In genomic region chr5:178551059-178551458, GRCh38 we compare ENCODE assay signal across 8 cellular contexts. TPM values are rescaled to one million over a fixed set of nuclear protein-coding genes. Genes with fewer than 3 reads are reported as not detected.
DNase-seq lines count a peak whose midpoint lies in the region; ATAC-seq, FAIRE-seq and TF ChIP-seq lines count a peak whose summit lies in the region.

No MANE protein-coding gene starts in this region.

- TF ChIP-seq RAD21 in HepG2 (CRISPR knock-in tag; IDR thresholded peaks at IDR 0.05): no peak

- no peak overlapping the region for H3K4me3 Mint-ChIP-seq in astrocyte (ENCODE audit: unreplicated experiment)

- CTCF ChIA-PET in HepG2 (lab: Yijun Ruan, JAX; ENCODE audit: low intra/inter-chr PET ratio, low total read pairs): interaction anchor here (3.4 kb wide), 1 partner anchor 271 kb away, joined by 27 read pairs; no protein-coding TSS in a partner anchor

- H3K36me3 Mint-ChIP-seq in astrocyte (ENCODE audit: low read depth, unreplicated experiment): no peaks in the 10 kb centered on the region

- H3K36me3 ChIP-seq in BLaER1 treated with 17β-estradiol and CSF1 and Interleukin-3, amounts not matched to agents 10 nM and 100 nM: no peaks in the 10 kb centered on the region
- H3K36me3 ChIP-seq in astrocyte (ENCODE audit: insufficient read depth, low read length): no peaks in the 10 kb centered on the region
- H3K36me3 ChIP-seq in HepG2 (replicated peaks in 1 of 2; ENCODE audit: control insufficient read depth in 1 of 2, insufficient read depth in 2 of 2, low read length in 2 of 2): no peaks in the 10 kb centered on the region

- in situ Hi-C loops in HepG2 (cut with HindIII; ENCODE audit: extremely low pct_ligation_motif_present, low pct_unique_long_range_greater_than_20kb): loop anchor here (5.0 kb wide), 1 partner anchor 274 kb away; no protein-coding TSS in a partner anchor

- no peak overlapping the region for H2AFZ ChIP-seq in astrocyte (ENCODE audit: low read depth, low read length)
- no peak overlapping the region for H2AFZ ChIP-seq in HepG2 (ENCODE audit: low read length)

- TF ChIP-seq POLR2A in HepG2 (IDR thresholded peaks at IDR 0.05; ENCODE audit: insufficient read depth in 1 of 2, low read depth in 2 of 2, low read length in 2 of 2) (no peak), H54 (IDR thresholded peaks at IDR 0.05; ENCODE audit: low read depth, low read length) (no peak)

- no peak for FAIRE-seq in astrocyte (lab: Jason Lieb, UNC)
- FAIRE-seq in HepG2 (lab: Jason Lieb, UNC): no peak
- FAIRE-seq in H54 (lab: Jason Lieb, UNC): no peak

- H3K79me2 ChIP-seq in astrocyte (ENCODE audit: insufficient read depth, low read length): no peaks in the 10 kb centered on the region
- no peaks in the 10 kb centered on the region for H3K79me2 ChIP-seq in HepG2 (ENCODE audit: insufficient read depth, low read length)

- H3K27ac ChIP-seq in BLaER1 treated with 17β-estradiol and CSF1 and Interleukin-3, amounts not matched to agents 10 nM and 100 nM: peak overlapping the region in 2 of 11 experiments; percentile 11 to 26; a peak in 2 of 22 replicates
- H3K27ac ChIP-seq in astrocyte (ENCODE audit: low read depth, low read length): no peak overlapping the region
- no peak overlapping the region for H3K27ac ChIP-seq in HepG2 (ENCODE audit: extremely low read length, insufficient read depth, low read length)
- H3K27ac ChIP-seq in coronary artery: no peak overlapping the region

- no TSS peak for BruUV-seq in HepG2 (replicated peaks; lab: Mats Ljungman, UMichigan)

- peaks cover 9 to 62% (median 31%) of the 10 kb centered on the region in 10 experiments; a peak in 18 of 20 replicates for H3K4me1 ChIP-seq in BLaER1 treated with 17β-estradiol and CSF1 and Interleukin-3, amounts not matched to agents 10 nM and 100 nM
- H3K4me1 ChIP-seq in astrocyte (ENCODE audit: insufficient read depth, low read length): no peaks in the 10 kb centered on the region
- H3K4me1 ChIP-seq in HepG2 (ENCODE audit: insufficient read depth, low read length): no peaks in the 10 kb centered on the region

- ATAC-seq in HepG2: no peak
- ATAC-seq in GM18873 (IDR thresholded peaks at IDR 0.05; ENCODE audit: low FRiP score, unreplicated experiment): no peak

- no peaks in the 10 kb centered on the region for H3K27me3 ChIP-seq in BLaER1 treated with 17β-estradiol and CSF1 and Interleukin-3, amounts not matched to agents 10 nM and 100 nM
- H3K27me3 ChIP-seq in astrocyte (ENCODE audit: insufficient read depth, low read length) (peaks cover 2% of the 10 kb centered on the region), HepG2 (ENCODE audit: control insufficient read depth in 1 of 2, insufficient read depth in 2 of 2, low read length in 2 of 2) (peaks cover 0 to 17% of the 10 kb centered on the region in 2 experiments; a peak in 4 of 5 replicates)

- H3K4me1 Mint-ChIP-seq in astrocyte (ENCODE audit: low read depth, unreplicated experiment): peaks cover 7% of the 10 kb centered on the region

- no peak overlapping the region for H3K27ac Mint-ChIP-seq in astrocyte (ENCODE audit: unreplicated experiment)

- H3K27me3 Mint-ChIP-seq in astrocyte (ENCODE audit: low read depth, unreplicated experiment): peaks cover 25% of the 10 kb centered on the region

- no peak overlapping the region for H3K9ac ChIP-seq in BLaER1 treated with 17β-estradiol and CSF1 and Interleukin-3, amounts not matched to agents 10 nM and 100 nM
- H3K9ac ChIP-seq in astrocyte (ENCODE audit: low read length) (no peak overlapping the region), HepG2 (ENCODE audit: insufficient read depth, low read depth, low read length) (no peak overlapping the region)

- H4K20me1 ChIP-seq in BLaER1 treated with 17β-estradiol and CSF1 and Interleukin-3, amounts not matched to agents 10 nM and 100 nM: no peaks in the 10 kb centered on the region
- H4K20me1 ChIP-seq in astrocyte (ENCODE audit: insufficient read depth, low read length) (no peaks in the 10 kb centered on the region), HepG2 (ENCODE audit: insufficient read depth, low read length) (no peaks in the 10 kb centered on the region)

- peak overlapping the region in 7 of 11 experiments; percentile 6 to 67 (median 11); a peak in 6 of 22 replicates for H3K4me2 ChIP-seq in BLaER1 treated with 17β-estradiol and CSF1 and Interleukin-3, amounts not matched to agents 10 nM and 100 nM
- no peak overlapping the region for H3K4me2 ChIP-seq in astrocyte (ENCODE audit: low read length)
- H3K4me2 ChIP-seq in HepG2 (ENCODE audit: low read depth, low read length): no peak overlapping the region

- no peak for TF ChIP-seq EP300 in HepG2 (IDR thresholded peaks at IDR 0.05; ENCODE audit: low read depth in 2 of 2, low read length in 2 of 2)
- no peak for TF ChIP-seq EP300 in HepG2 (CRISPR knock-in tag; IDR thresholded peaks at IDR 0.05; ENCODE audit: borderline replicate concordance)

- TF ChIP-seq CTCF in astrocyte (IDR thresholded peaks at IDR 0.05; ENCODE audit: insufficient read depth, low read depth, low read length) (peak; percentile 29), HepG2 (CRISPR knock-in tag; IDR thresholded peaks at IDR 0.05) (peak; percentile 11; the same call in 1 of the 2 replicates), coronary artery (IDR thresholded peaks at IDR 0.05) (no peak)

- POLR2A ChIA-PET in HepG2 (lab: Yijun Ruan, JAX): no interaction called here

- intact Hi-C loops in HepG2 (cut with micrococcal nuclease; ENCODE audit: unreplicated experiment): no loop called here

- no peak overlapping the region for H3K4me3 ChIP-seq in BLaER1 treated with 17β-estradiol and CSF1 and Interleukin-3, amounts not matched to agents 10 nM and 100 nM
- no peak overlapping the region for H3K4me3 ChIP-seq in astrocyte (ENCODE audit: insufficient read depth, low read depth, low read length)
- no peak overlapping the region for H3K4me3 ChIP-seq in HepG2 (replicated peaks in 1 of 3; ENCODE audit: insufficient read depth in 1 of 3, low read depth in 2 of 3, low read length in 3 of 3)
- H3K4me3 ChIP-seq in coronary artery: no peak overlapping the region

- H3K9me3 ChIP-seq in BLaER1 treated with 17β-estradiol and CSF1 and Interleukin-3, amounts not matched to agents 10 nM and 100 nM (replicated peaks in 1 of 11): no peaks in the 10 kb centered on the region
- H3K9me3 ChIP-seq in astrocyte (ENCODE audit: insufficient read depth, low read depth, low read length): no peaks in the 10 kb centered on the region
- H3K9me3 ChIP-seq in HepG2 (ENCODE audit: low read length): no peaks in the 10 kb centered on the region

- peaks cover 8% of the 10 kb centered on the region for H3K9me3 Mint-ChIP-seq in astrocyte (ENCODE audit: unreplicated experiment)

- DNase-seq in LHCN-M2 (ENCODE audit: low read depth): peak; percentile 35
- DNase-seq in astrocyte (ENCODE audit: low read depth): peak; percentile 2
- DNase-seq in HepG2 (ENCODE audit: low spot score): peak; percentile 18
- no peak for DNase-seq in coronary artery (ENCODE audit: low spot score)
- DNase-seq in ureter (ENCODE audit: low spot score): no peak
- no peak for DNase-seq in H54 (ENCODE audit: insufficient read length, low spot score)

TF ChIP-seq in HepG2, 621 proteins besides CTCF, POLR2A, EP300 and RAD21:
- TF ChIP-seq YY1 (IDR thresholded peaks at IDR 0.05; ENCODE audit: insufficient read depth, insufficient replicate concordance, low read depth, low read length) (no peak), HHEX (CRISPR knock-in tag; IDR thresholded peaks at IDR 0.05) (no peak), SMC3 (IDR thresholded peaks at IDR 0.05; ENCODE audit: low read length) (peak; percentile 11; the same call in 1 of the 2 replicates), ZC3H13 (CRISPR knock-in tag; IDR thresholded peaks at IDR 0.05) (no peak), PHB2 (IDR thresholded peaks at IDR 0.05; ENCODE audit: partially characterized antibody) (no peak), ZNF546 (CRISPR knock-in tag; conservative IDR thresholded peaks at IDR 0.05) (no peak), CBX2 (IDR thresholded peaks at IDR 0.05; ENCODE audit: low read depth, low read length) (no peak), CBX2 (CRISPR knock-in tag; IDR thresholded peaks at IDR 0.05; ENCODE audit: low read depth) (no peak)

RNA-seq across cellular contexts. Expression of gene COL23A1, which starts 39.1 kb away (rescaled TPM):
- total RNA-seq in LHCN-M2 (2014; rRNA removed): not detected in 2 replicates
- not detected for polyA plus RNA-seq in LHCN-M2 (2012)
- 0.16 and 0.19 TPM in 2 replicates for total RNA-seq in astrocyte
- not detected in 2 replicates for total RNA-seq in HepG2 (2016; rRNA removed; fragmentation: Illumina TruSeq; extraction: Trizol)
- not detected in 2 replicates for total RNA-seq in HepG2 (2016; cell fraction: cytosol; rRNA removed; fragmentation: Illumina TruSeq; extraction: Trizol; ENCODE audit: low read depth)
- total RNA-seq in HepG2 (2016; cell fraction: insoluble cytoplasmic fraction; rRNA removed; fragmentation: Illumina TruSeq; extraction: Trizol): not detected in 2 replicates
- not detected in 2 replicates for total RNA-seq in HepG2 (2016; cell fraction: membrane; rRNA removed; fragmentation: Illumina TruSeq; extraction: Trizol)
- not detected in 2 replicates for total RNA-seq in HepG2 (2016; cell fraction: nucleus; rRNA removed; fragmentation: Illumina TruSeq; extraction: Trizol)
- polyA plus RNA-seq in HepG2 (2011; rRNA removed): not detected in 2 replicates
- not detected in 2 replicates for polyA plus RNA-seq in HepG2 (2011; cell fraction: cytosol; rRNA removed)
- polyA plus RNA-seq in HepG2 (2011; cell fraction: nucleus; rRNA removed): 0.03 TPM in 1 of 2 replicates, not detected in the other
- not detected in 2 replicates for polyA plus RNA-seq in HepG2 (2012)
- not detected in 2 replicates for polyA plus RNA-seq in HepG2 (2016; cell fraction: cytosol; fragmentation: Illumina TruSeq; extraction: Trizol; ENCODE audit: low read depth)
- polyA plus RNA-seq in HepG2 (2016; cell fraction: insoluble cytoplasmic fraction; fragmentation: Illumina TruSeq; extraction: Trizol; ENCODE audit: low read depth): not detected in 2 replicates
- polyA plus RNA-seq in HepG2 (2016; cell fraction: membrane; fragmentation: Illumina TruSeq; extraction: Trizol; ENCODE audit: low read depth): not detected in 2 replicates
- polyA plus RNA-seq in HepG2 (2016; cell fraction: nucleus; fragmentation: Illumina TruSeq; extraction: Trizol; ENCODE audit: insufficient read depth, low read depth): not detected in 2 replicates
- not detected in 2 replicates for polyA minus RNA-seq in HepG2 (2011; rRNA and poly(A)+ RNA removed; ENCODE audit: low replicate concordance)
- polyA minus RNA-seq in HepG2 (2011; cell fraction: cytosol; rRNA and poly(A)+ RNA removed): not detected in 2 replicates
- polyA minus RNA-seq in HepG2 (2011; cell fraction: nucleus; rRNA and poly(A)+ RNA removed): not detected in 2 replicates
- 3.5 TPM for total RNA-seq in ureter

Comparison
In these comparisons a context has a peak if more than half of its experiments do, and no peak if none do; other contexts are left out.
1. H3K4me2 ChIP-seq: peak in BLaER1 treated with 17β-estradiol and CSF1 and Interleukin-3, amounts not matched to agents 10 nM and 100 nM (7 of 11); none in astrocyte (single experiment) and HepG2 (single experiment).
2. DNase-seq: peak in LHCN-M2 (single experiment), astrocyte (single experiment) and HepG2 (single experiment); none in coronary artery (single experiment), ureter (single experiment) and H54 (single experiment).